In genomic region chr6:36414481-36414880, GRCh38 we compare ENCODE assay signal across 1 cellular context.
TF ChIP-seq lines count a peak whose summit lies in the region.

No MANE protein-coding gene starts in this region.

TF ChIP-seq in SK-N-SH treated with all-trans-retinoic acid at 6 μM for 48 hours, 23 proteins besides CTCF, POLR2A, EP300 and RAD21:
- TF ChIP-seq CSRNP3 (CRISPR knock-in tag; IDR thresholded peaks at IDR 0.05) (no peak), ZFP3 (CRISPR knock-in tag; IDR thresholded peaks at IDR 0.05) (no peak), GLIS3 (CRISPR knock-in tag; IDR thresholded peaks at IDR 0.05) (no peak), TCF4 (CRISPR knock-in tag; IDR thresholded peaks at IDR 0.05; ENCODE audit: borderline replicate concordance) (no peak)
